8 cellular contexts compared by ENCODE assay signal in the genomic region with DNA sequence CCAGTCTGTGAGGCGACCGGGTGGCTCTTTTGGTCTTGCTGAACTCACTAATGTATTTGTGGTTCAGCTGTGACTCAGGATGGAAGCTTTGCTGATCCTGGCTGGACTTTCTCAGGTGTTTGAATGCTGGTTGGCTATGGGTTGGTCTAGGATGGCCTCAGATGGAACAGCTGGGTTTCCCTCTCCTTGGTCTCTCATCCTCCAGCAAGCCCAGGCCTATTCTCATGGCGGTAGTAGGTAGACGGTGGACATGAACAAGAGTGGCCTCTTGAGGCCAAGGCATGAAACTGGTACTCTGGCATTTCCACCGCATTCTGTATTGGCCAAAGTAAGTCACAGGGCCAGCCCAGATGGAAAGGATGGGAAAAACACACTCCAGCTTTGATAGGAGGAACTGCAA. TPM values are rescaled to one million over a fixed set of nuclear protein-coding genes. Genes with fewer than 3 reads are reported as not detected.
DNase-seq lines count a peak whose midpoint lies in the region; ATAC-seq, FAIRE-seq and TF ChIP-seq lines count a peak whose summit lies in the region.

No MANE protein-coding gene starts in this region.

- H2BK12ac ChIP-seq in H1 (ENCODE audit: low read depth, low read length), result no peak overlapping the region

- H2BK20ac ChIP-seq in H1 (ENCODE audit: low read length), result no peak overlapping the region

- no peak for TF ChIP-seq POLR2A in H1 (IDR thresholded peaks at IDR 0.05; ENCODE audit: control extremely low read depth in 1 of 2, low read depth in 2 of 2, low read length in 2 of 2)

- no peak overlapping the region for H3K18ac ChIP-seq in H1 (ENCODE audit: extremely low read depth, low read length)

- no peaks in the 10 kb centered on the region for H3K27me3 ChIP-seq in NT2/D1 (ENCODE audit: insufficient read depth, insufficient read length)
- no peaks in the 10 kb centered on the region for H3K27me3 ChIP-seq in H1 (replicated peaks in 1 of 4; ENCODE audit: control insufficient read depth in 3 of 4, extremely low read depth in 1 of 4, insufficient read depth in 3 of 4, low read length in 3 of 4)

- H3K4me2 ChIP-seq in H1 (ENCODE audit: insufficient read depth in 1 of 2, low read depth in 2 of 2, low read length in 2 of 2), result no peak overlapping the region

- 66% methylated on average over 5 of the region's 5 CpGs; no CpG with 5 or more reads in 1 of the 2 experiments for WGBS in H1 (ENCODE audit: extremely low coverage in 1 of 2, insufficient coverage in 1 of 2, insufficient read length in 1 of 2, insufficient replicate concordance in 2 of 2, low coverage in 1 of 2, low lambda C conversion rate in 2 of 2, missing lambda C conversion rate in 1 of 2), 2 experiments

- no peaks in the 10 kb centered on the region for H3K4me1 ChIP-seq in NT2/D1 (ENCODE audit: insufficient read depth, insufficient read length)
- H3K4me1 ChIP-seq in H1 (replicated peaks in 1 of 4; ENCODE audit: control insufficient read depth in 3 of 4, insufficient read depth in 4 of 4, low read length in 3 of 4), result no peaks in the 10 kb centered on the region

- H2AFZ ChIP-seq in H1 (ENCODE audit: low read length), result no peak overlapping the region

- no peak overlapping the region for H4K8ac ChIP-seq in H1 (ENCODE audit: extremely low read depth, insufficient read depth, low read length)

- no peaks in the 10 kb centered on the region for H4K20me1 ChIP-seq in H1 (replicated peaks in 1 of 2; ENCODE audit: control insufficient read depth in 1 of 2, insufficient read depth in 2 of 2, low read length in 2 of 2)

- H3K79me1 ChIP-seq in H1 (ENCODE audit: low read depth, low read length), result no peaks in the 10 kb centered on the region

- H3K4ac ChIP-seq in H1 (replicated peaks; ENCODE audit: insufficient read length, low read depth, low read length), result no peak overlapping the region

- CTCF ChIA-PET in H1 (lab: Charles Lee; ENCODE audit: partially characterized antibody), result interaction anchor here (0.6 to 2.4 kb wide), 29 partner anchors 10 to 619 kb away, joined by 3 to 18 read pairs (median 4); a partner anchor contains a TSS

- DNase-seq in NCI-H510A treated with DMSO at 0.1 percent for 48 hours (lab: John Stamatoyannopoulos, UW) (peak; percentile 39), NCI-H510A (lab: John Stamatoyannopoulos, UW) (no peak), NT2/D1 (ENCODE audit: low read depth, low spot score) (peak; percentile 39), H1 (ENCODE audit: low read depth in 1 of 2, low spot score in 2 of 2) (no peak), midbrain (lab: John Stamatoyannopoulos, UW) (peak; percentile 64), MV-4-11 (lab: John Stamatoyannopoulos, UW) (no peak)

- H4K91ac ChIP-seq in H1 (replicated peaks; ENCODE audit: insufficient read length, low read length), result no peak overlapping the region

- H4K5ac ChIP-seq in H1 (ENCODE audit: insufficient read length, low read depth, low read length), result no peak overlapping the region

- H3K9me3 ChIP-seq in NT2/D1 (ENCODE audit: insufficient read depth, low read length) (no peaks in the 10 kb centered on the region), H1 (ENCODE audit: insufficient read depth in 2 of 2, low read depth in 1 of 2, low read length in 1 of 2) (no peaks in the 10 kb centered on the region)

- no peak overlapping the region for H2BK120ac ChIP-seq in H1 (replicated peaks; ENCODE audit: low read depth, low read length)

- no peak overlapping the region for H3K14ac ChIP-seq in H1 (ENCODE audit: insufficient read length)

- no peak overlapping the region for H3K27ac ChIP-seq in H1 (ENCODE audit: low read depth, low read length)

- H3K36me3 ChIP-seq in NT2/D1 (ENCODE audit: insufficient read depth, insufficient read length, low read length) (no peaks in the 10 kb centered on the region), H1 (ENCODE audit: control insufficient read depth in 2 of 4, insufficient read depth in 4 of 4, low read length in 3 of 4) (no peaks in the 10 kb centered on the region)

- POLR2A ChIA-PET in H1 (lab: Charles Lee; ENCODE audit: partially characterized antibody), result interaction anchor here (0.7 to 1.4 kb wide), 2 partner anchors 109 to 609 kb away, joined by 3 to 4 read pairs; no protein-coding TSS in a partner anchor

- peak; percentile 57 to 79 (median 57) for TF ChIP-seq CTCF in H1 (IDR thresholded peaks at IDR 0.05; ENCODE audit: control extremely low read depth in 1 of 3, insufficient read depth in 1 of 3, low read depth in 1 of 3, low read length in 3 of 3)

- H3K23ac ChIP-seq in H1 (ENCODE audit: insufficient read length), result no peak overlapping the region

- TF ChIP-seq EP300 in H1 (IDR thresholded peaks at IDR 0.05; ENCODE audit: borderline replicate concordance in 1 of 2, low read depth in 2 of 2, low read length in 2 of 2), result no peak

- peak; percentile 73 to 77 for TF ChIP-seq RAD21 in H1 (IDR thresholded peaks at IDR 0.05 in 1 of 2, conservative IDR thresholded peaks at IDR 0.05 in 1 of 2; ENCODE audit: low read depth in 2 of 2, low read length in 2 of 2)

- no peaks in the 10 kb centered on the region for H3K23me2 ChIP-seq in H1 (ENCODE audit: low read depth, low read length)

- H3K56ac ChIP-seq in H1 (replicated peaks; ENCODE audit: insufficient read length, low read depth, low read length), result no peak overlapping the region

- no peak overlapping the region for H2BK15ac ChIP-seq in H1 (ENCODE audit: low read length)

- no peaks in the 10 kb centered on the region for H3K79me2 ChIP-seq in H1 (ENCODE audit: control insufficient read depth in 1 of 2, insufficient read depth in 2 of 2, low read length in 2 of 2)

- no peak overlapping the region for H2BK5ac ChIP-seq in H1 (ENCODE audit: low read depth, low read length)

- ATAC-seq in GM21423 (IDR thresholded peaks at IDR 0.05; ENCODE audit: unreplicated experiment), result no peak
- no peak for ATAC-seq in HG02970 (IDR thresholded peaks at IDR 0.05; ENCODE audit: low FRiP score, unreplicated experiment)

- peak; percentile 71 for FAIRE-seq in H1 (lab: Jason Lieb, UNC)

- H3K4me3 ChIP-seq in NT2/D1 (ENCODE audit: insufficient read length, low read depth), result no peak overlapping the region
- no peak overlapping the region for H3K4me3 ChIP-seq in H1 (ENCODE audit: extremely low read depth in 1 of 4, insufficient read depth in 2 of 4, low read depth in 3 of 4, low read length in 4 of 4)

- no peak overlapping the region for H2AK5ac ChIP-seq in H1 (ENCODE audit: low read depth, low read length)

- H3K9ac ChIP-seq in NT2/D1 (ENCODE audit: insufficient read length, low read depth), result no peak overlapping the region
- no peak overlapping the region for H3K9ac ChIP-seq in H1 (replicated peaks in 1 of 4; ENCODE audit: extremely low read depth in 1 of 4, low read depth in 3 of 4, low read length in 3 of 4)

TF ChIP-seq in H1, 55 proteins besides CTCF, POLR2A, EP300 and RAD21:
- TF ChIP-seq HDAC6 (IDR thresholded peaks at IDR 0.05; ENCODE audit: low read depth, low read length) (no peak), EGR1 (IDR thresholded peaks at IDR 0.05; ENCODE audit: borderline replicate concordance, low read depth, low read length) (no peak), KDM1A (IDR thresholded peaks at IDR 0.05; ENCODE audit: borderline replicate concordance, low read length) (no peak; the same call in 1 of the 2 replicates), SUZ12 (IDR thresholded peaks at IDR 0.05; ENCODE audit: low read length) (no peak), KDM5A (IDR thresholded peaks at IDR 0.05; ENCODE audit: low read length) (no peak), BRCA1 (IDR thresholded peaks at IDR 0.05; ENCODE audit: low read depth, low read length) (no peak), YY1 (IDR thresholded peaks at IDR 0.05; ENCODE audit: low read depth, low read length) (peak; percentile 66; the same call in 1 of the 2 replicates), KDM4A (IDR thresholded peaks at IDR 0.05; ENCODE audit: low read depth, low read length, severe bottlenecking) (no peak), POU5F1 (IDR thresholded peaks at IDR 0.05; ENCODE audit: low read depth, low read length) (no peak)
- TF ChIP-seq, protein P1, sequence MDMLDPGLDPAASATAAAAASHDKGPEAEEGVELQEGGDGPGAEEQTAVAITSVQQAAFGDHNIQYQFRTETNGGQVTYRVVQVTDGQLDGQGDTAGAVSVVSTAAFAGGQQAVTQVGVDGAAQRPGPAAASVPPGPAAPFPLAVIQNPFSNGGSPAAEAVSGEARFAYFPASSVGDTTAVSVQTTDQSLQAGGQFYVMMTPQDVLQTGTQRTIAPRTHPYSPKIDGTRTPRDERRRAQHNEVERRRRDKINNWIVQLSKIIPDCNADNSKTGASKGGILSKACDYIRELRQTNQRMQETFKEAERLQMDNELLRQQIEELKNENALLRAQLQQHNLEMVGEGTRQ (IDR thresholded peaks at IDR 0.05; ENCODE audit: low read length), result peak; percentile 47; the same call in 1 of the 2 replicates

RNA-seq across cellular contexts. Expression of a gene that starts 11.8 kb away (rescaled TPM):
- total RNA-seq in H1 (2021; fragmentation: NEBNext Ultra II Directional; extraction: Animal tissue kit (Norgen Biotek cat#: 25700)), result 13.0 and 13.2 TPM in 2 replicates
- 4.2 and 5.0 TPM in 2 replicates for polyA plus RNA-seq in H1 (2011; rRNA removed)
- polyA plus RNA-seq in H1 (2011; cell fraction: cytosol; rRNA removed), result 6.2 TPM
- polyA plus RNA-seq in H1 (2011; cell fraction: nucleus; rRNA removed), result 3.6 TPM
- polyA plus RNA-seq in H1 (2012, experiment 1 of 2), result 6.6 to 9.9 TPM (median 6.7 TPM) in 4 replicates
- polyA plus RNA-seq in H1 (2012, experiment 2 of 2), result 0.42 TPM
- polyA plus RNA-seq in H1 (2013, experiment 1 of 2), result 6.1 TPM
- polyA plus RNA-seq in H1 (2013, experiment 2 of 2), result 5.6 TPM
- 12.2 and 15.0 TPM in 2 replicates for polyA minus RNA-seq in H1 (2011; rRNA and poly(A)+ RNA removed)
- polyA minus RNA-seq in H1 (2011; cell fraction: cytosol; rRNA and poly(A)+ RNA removed), result 9.0 TPM
- polyA minus RNA-seq in H1 (2011; cell fraction: nucleus; rRNA and poly(A)+ RNA removed), result 11.7 TPM

RNA-seq across cellular contexts. Expression of a gene that starts 43.2 kb away (rescaled TPM):
- total RNA-seq in H1 (2021; fragmentation: NEBNext Ultra II Directional; extraction: Animal tissue kit (Norgen Biotek cat#: 25700)), result 7.1 and 7.7 TPM in 2 replicates
- 1.9 and 2.1 TPM in 2 replicates for polyA plus RNA-seq in H1 (2011; rRNA removed)
- polyA plus RNA-seq in H1 (2011; cell fraction: cytosol; rRNA removed), result 3.1 TPM
- polyA plus RNA-seq in H1 (2011; cell fraction: nucleus; rRNA removed), result 3.2 TPM
- polyA plus RNA-seq in H1 (2012, experiment 1 of 2), result 2.9 to 3.5 TPM (median 3.1 TPM) in 4 replicates
- polyA plus RNA-seq in H1 (2012, experiment 2 of 2), result 0.79 TPM
- polyA plus RNA-seq in H1 (2013, experiment 1 of 2), result 2.7 TPM
- 2.1 TPM for polyA plus RNA-seq in H1 (2013, experiment 2 of 2)
- 17.3 and 21.9 TPM in 2 replicates for polyA minus RNA-seq in H1 (2011; rRNA and poly(A)+ RNA removed)
- 8.1 TPM for polyA minus RNA-seq in H1 (2011; cell fraction: cytosol; rRNA and poly(A)+ RNA removed)
- 15.3 TPM for polyA minus RNA-seq in H1 (2011; cell fraction: nucleus; rRNA and poly(A)+ RNA removed)

Comparison
In these comparisons a context has a peak if more than half of its experiments do, and no peak if none do; other contexts are left out.
1. DNase-seq: peak in NCI-H510A treated with DMSO at 0.1 percent for 48 hours (single experiment), NT2/D1 (single experiment) and midbrain (single experiment); none in NCI-H510A (single experiment), H1 (0 of 2) and MV-4-11 (single experiment).